Comparison of ENCODE assay signal across 16 cellular contexts in genomic region chr4:15398732-15399131, GRCh38. TPM values are rescaled to one million over a fixed set of nuclear protein-coding genes. Genes with fewer than 3 reads are reported as not detected.
"Had no signal": no experiment of that assay in that cellular context is flagged by ENCODE, and none has a peak within 500 bp of the region (broad histone marks: within the 10 kb centered on the region; RNA-seq: fewer than 3 reads in every experiment).

No MANE protein-coding gene starts in this region.

- H3K36me3 ChIP-seq: left ventricle myocardium inferior, transverse colon had no signal

- H3K27ac ChIP-seq: left ventricle myocardium inferior, transverse colon had no signal

- H3K9me3 ChIP-seq: left ventricle myocardium inferior, transverse colon had no signal

- H3K4me3 ChIP-seq: left ventricle myocardium inferior, transverse colon had no signal

- ATAC-seq: natural killer cell treated with Interleukin-12 subunit alpha and Interleukin-12 subunit beta and Interleukin-15 and Interleukin-18, amount 100 ng/mL, for 72 hours; stimulated activated naive B cell treated with anti-CD40 and anti-IgM and Interleukin-4, amounts not matched to agents 10 μg/mL and 1 μg/mL and 100 μg/mL, for 72 hours had no signal

- H3K27me3 ChIP-seq: transverse colon had no signal

- DNase-seq: activated B cell treated with CpG ODN at 0.5 μM for 24 hours; activated CD4-positive, alpha-beta T cell treated with anti-CD3 and anti-CD28 coated beads for 48 hours; activated naive CD8-positive, alpha-beta T cell treated with anti-CD3 and anti-CD28 coated beads for 36 hours; endodermal cell; hippocampal formation; kidney; left ventricle myocardium inferior; nucleus accumbens; posterior cingulate gyrus; stimulated activated CD4-positive, alpha-beta T cell treated with anti-CD3 and anti-CD28 coated beads, Interleukin-15, amount 100 ng/mL, for 24 hours; stimulated activated CD4-positive, alpha-beta T cell treated with anti-CD3 and anti-CD28 coated beads, Interleukin-4, amount 100 ng/mL, for 1 hour; stimulated activated naive B cell treated with anti-CD40 and anti-IgM and Interleukin-4, amounts not matched to agents 10 μg/mL and 1 μg/mL and 100 μg/mL, for 72 hours; T-helper 2 cell; transverse colon had no signal

RNA-seq across cellular contexts. Expression of gene C1QTNF7, which starts 29.1 kb away (rescaled TPM):
- total RNA-seq: activated B cell treated with CpG ODN at 0.5 μM for 24 hours; activated naive CD8-positive, alpha-beta T cell treated with anti-CD3 and anti-CD28 coated beads for 36 hours; dermis microvascular lymphatic vessel endothelial cell; endodermal cell; natural killer cell treated with Interleukin-12 subunit alpha and Interleukin-12 subunit beta and Interleukin-15 and Interleukin-18, amount 100 ng/mL, for 72 hours had no signal
